ENCODE assay signal across 14 cellular contexts in the genomic region with DNA sequence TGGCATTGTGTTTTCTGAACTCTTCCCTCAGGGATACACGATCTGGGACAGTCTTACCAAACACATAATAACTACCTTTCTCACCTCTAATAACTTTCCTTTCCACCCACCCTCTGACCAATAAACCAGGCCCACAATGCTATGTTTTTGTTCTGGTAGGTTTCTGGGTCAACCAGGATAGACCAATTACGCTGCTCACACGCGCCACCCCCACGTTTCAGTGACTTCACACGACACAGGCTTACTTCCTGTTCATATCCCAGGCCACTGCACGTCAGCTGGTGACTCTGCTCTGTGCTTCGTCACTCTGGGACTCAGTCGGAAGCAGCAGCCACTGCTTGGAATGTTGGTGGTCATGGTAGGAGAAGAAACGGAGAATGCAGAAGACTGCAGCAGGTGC. TPM values are rescaled to one million over a fixed set of nuclear protein-coding genes. Genes with fewer than 3 reads are reported as not detected.
DNase-seq lines count a peak whose midpoint lies in the region; ATAC-seq, FAIRE-seq and TF ChIP-seq lines count a peak whose summit lies in the region.
"Had no signal": no experiment of that assay in that cellular context is flagged by ENCODE, and none has a peak within 500 bp of the region (broad histone marks: within the 10 kb centered on the region; RNA-seq: fewer than 3 reads in every experiment).

No MANE protein-coding gene starts in this region.

- whole genome bisulfite sequencing in endodermal cell (ENCODE audit: insufficient coverage in 1 of 2, insufficient read length in 1 of 2), 2 experiments: 93 to 100% methylated on average over 4 to 10 of the region's 10 CpGs

- H3K27me3 Mint-ChIP-seq in activated T-helper 1 cell treated with anti-CD3 and anti-CD28 coated beads, Interleukin-12 subunit alpha, Interleukin-12 subunit beta, Interleukin-2, Interleukin-4 antibody, amounts not matched to agents 30 ng/mL and 10 ng/mL and 1 ng/mL, durations not matched to agents 14 hours and 24 hours and 36 hours (ENCODE audit: insufficient read depth): peaks cover 2% of the 10 kb centered on the region
- H3K27me3 Mint-ChIP-seq in endodermal cell (ENCODE audit: insufficient read depth): peaks cover 46% of the 10 kb centered on the region

- no peaks in the 10 kb centered on the region for H3K36me3 Mint-ChIP-seq in activated T-helper 1 cell treated with anti-CD3 and anti-CD28 coated beads, Interleukin-12 subunit alpha, Interleukin-12 subunit beta, Interleukin-2, Interleukin-4 antibody, amounts not matched to agents 30 ng/mL and 10 ng/mL and 1 ng/mL, durations not matched to agents 14 hours and 24 hours and 36 hours (ENCODE audit: low read depth)
- H3K36me3 Mint-ChIP-seq in endodermal cell (ENCODE audit: low read depth): no peaks in the 10 kb centered on the region

- intact Hi-C loops in kidney (cut with DNase I): no loop called here
- intact Hi-C loops in activated T-helper 1 cell treated with anti-CD3 and anti-CD28 coated beads, Interleukin-12 subunit alpha, Interleukin-12 subunit beta, Interleukin-2, Interleukin-4 antibody, amounts not matched to agents 30 ng/mL and 10 ng/mL and 1 ng/mL, durations not matched to agents 14 hours and 24 hours and 36 hours (cut with micrococcal nuclease): no loop called here

- H3K4me3 ChIP-seq in kidney (ENCODE audit: low read length in 2 of 2) (no peak overlapping the region), endodermal cell (ENCODE audit: low read length) (no peak overlapping the region)
- H3K4me3 ChIP-seq: lower lobe of right lung, PC-9, right atrium auricular region had no signal

- FAIRE-seq in kidney (lab: Jason Lieb, UNC): no peak

- ATAC-seq in GM21360 (IDR thresholded peaks at IDR 0.05; ENCODE audit: unreplicated experiment): no peak
- ATAC-seq: lower lobe of right lung had no signal

- no peaks in the 10 kb centered on the region for H3K9me3 Mint-ChIP-seq in activated T-helper 1 cell treated with anti-CD3 and anti-CD28 coated beads, Interleukin-12 subunit alpha, Interleukin-12 subunit beta, Interleukin-2, Interleukin-4 antibody, amounts not matched to agents 30 ng/mL and 10 ng/mL and 1 ng/mL, durations not matched to agents 14 hours and 24 hours and 36 hours
- H3K9me3 Mint-ChIP-seq in endodermal cell: peaks cover 21% of the 10 kb centered on the region

- H3K9ac ChIP-seq in kidney (ENCODE audit: low read length in 2 of 2) (no peak overlapping the region), endodermal cell (ENCODE audit: extremely low read depth, low read length, poor library complexity, severe bottlenecking) (no peak overlapping the region)

- TF ChIP-seq CTCF in kidney (IDR thresholded peaks at IDR 0.05; ENCODE audit: borderline replicate concordance, extremely low read depth, insufficient read depth) (no peak), endodermal cell (conservative IDR thresholded peaks at IDR 0.05) (no peak)

- H3K4me3 Mint-ChIP-seq in activated T-helper 1 cell treated with anti-CD3 and anti-CD28 coated beads, Interleukin-12 subunit alpha, Interleukin-12 subunit beta, Interleukin-2, Interleukin-4 antibody, amounts not matched to agents 30 ng/mL and 10 ng/mL and 1 ng/mL, durations not matched to agents 14 hours and 24 hours and 36 hours: no peak overlapping the region
- H3K4me3 Mint-ChIP-seq in endodermal cell: no peak overlapping the region

- no peak overlapping the region for H3K27ac Mint-ChIP-seq in activated T-helper 1 cell treated with anti-CD3 and anti-CD28 coated beads, Interleukin-12 subunit alpha, Interleukin-12 subunit beta, Interleukin-2, Interleukin-4 antibody, amounts not matched to agents 30 ng/mL and 10 ng/mL and 1 ng/mL, durations not matched to agents 14 hours and 24 hours and 36 hours
- H3K27ac Mint-ChIP-seq in endodermal cell: no peak overlapping the region

- no peak overlapping the region for H3K27ac ChIP-seq in kidney (ENCODE audit: low read depth in 2 of 2, low read length in 2 of 2)
- H3K27ac ChIP-seq in endodermal cell (ENCODE audit: low read depth, low read length): no peak overlapping the region
- H3K27ac ChIP-seq: lower lobe of right lung, PC-9, right atrium auricular region had no signal

- H3K4me1 ChIP-seq in kidney (ENCODE audit: control insufficient read depth in 1 of 2, insufficient read depth in 1 of 2, low read depth in 1 of 2, low read length in 2 of 2): no peaks in the 10 kb centered on the region
- H3K4me1 ChIP-seq in endodermal cell (ENCODE audit: control insufficient read depth, insufficient read depth, low read length): no peaks in the 10 kb centered on the region
- H3K4me1 ChIP-seq: lower lobe of right lung, right atrium auricular region had no signal

- H3K4me1 Mint-ChIP-seq in activated T-helper 1 cell treated with anti-CD3 and anti-CD28 coated beads, Interleukin-12 subunit alpha, Interleukin-12 subunit beta, Interleukin-2, Interleukin-4 antibody, amounts not matched to agents 30 ng/mL and 10 ng/mL and 1 ng/mL, durations not matched to agents 14 hours and 24 hours and 36 hours (ENCODE audit: low read depth): peaks cover 5% of the 10 kb centered on the region
- H3K4me1 Mint-ChIP-seq in endodermal cell: peaks cover 6% of the 10 kb centered on the region

- H3K9me3 ChIP-seq in kidney (ENCODE audit: control insufficient read depth in 1 of 2, low read length in 2 of 2) (no peaks in the 10 kb centered on the region), endodermal cell (ENCODE audit: control insufficient read depth, low read length) (no peaks in the 10 kb centered on the region)
- H3K9me3 ChIP-seq: lower lobe of right lung, right atrium auricular region had no signal

- H3K36me3 ChIP-seq in kidney (ENCODE audit: control insufficient read depth in 1 of 2, insufficient read depth in 2 of 2, low read length in 2 of 2): no peaks in the 10 kb centered on the region
- no peaks in the 10 kb centered on the region for H3K36me3 ChIP-seq in endodermal cell (ENCODE audit: control insufficient read depth, insufficient read depth, low read length)
- H3K36me3 ChIP-seq: lower lobe of right lung, right atrium auricular region had no signal

- peaks cover 4% of the 10 kb centered on the region for H3K27me3 ChIP-seq in endodermal cell (ENCODE audit: control insufficient read depth, insufficient read depth, low read length, poor library complexity, severe bottlenecking)
- H3K27me3 ChIP-seq: right atrium auricular region had no signal

- DNase-seq in stimulated activated naive CD4-positive, alpha-beta T cell treated with Interleukin-2 at 50 U/mL for 16 hours (lab: John Stamatoyannopoulos, UW): peak; percentile 9
- no peak for DNase-seq in stimulated activated naive CD4-positive, alpha-beta T cell (lab: John Stamatoyannopoulos, UW)
- peak; percentile 12 for DNase-seq in T follicular helper cell (ENCODE audit: low read depth)
- DNase-seq in kidney: peak; percentile 67
- DNase-seq in activated T-helper 1 cell treated with anti-CD3 and anti-CD28 coated beads, Interleukin-12 subunit alpha, Interleukin-12 subunit beta, Interleukin-2, Interleukin-4 antibody, amounts not matched to agents 30 ng/mL and 10 ng/mL and 1 ng/mL, durations not matched to agents 14 hours and 24 hours and 36 hours (ENCODE audit: low spot score): no peak
- DNase-seq in NCI-H1436 treated with DMSO at 0.1 percent for 48 hours (lab: John Stamatoyannopoulos, UW): no peak
- no peak for DNase-seq in endodermal cell
- DNase-seq: lower lobe of right lung, NCI-H1694 treated with DMSO at 0.1 percent for 48 hours, PC-9 had no signal

RNA-seq across cellular contexts. Expression of gene KRTAP5-4, which starts 2.5 kb away (rescaled TPM):
- total RNA-seq in kidney (not detected), endodermal cell (not detected)
- polyA plus RNA-seq in kidney (ENCODE audit: insufficient read depth, low read depth, low replicate concordance): not detected
- total RNA-seq in activated T-helper 1 cell treated with anti-CD3 and anti-CD28 coated beads, Interleukin-12 subunit alpha, Interleukin-12 subunit beta, Interleukin-2, Interleukin-4 antibody, amounts not matched to agents 30 ng/mL and 10 ng/mL and 1 ng/mL, durations not matched to agents 14 hours and 24 hours and 36 hours: not detected in 2 replicates
- polyA plus RNA-seq in endodermal cell (2013, experiment 1 of 2): not detected
- polyA plus RNA-seq in endodermal cell (2013, experiment 2 of 2): not detected
- total RNA-seq: lower lobe of right lung, NCI-H460, PC-9, right atrium auricular region had no signal
- polyA plus RNA-seq: neural cell had no signal

RNA-seq across cellular contexts. Expression of gene KRTAP5-5, which starts 10.1 kb away (rescaled TPM):
- total RNA-seq in kidney (not detected), endodermal cell (not detected)
- not detected for polyA plus RNA-seq in kidney (ENCODE audit: insufficient read depth, low read depth, low replicate concordance)
- not detected in 2 replicates for total RNA-seq in activated T-helper 1 cell treated with anti-CD3 and anti-CD28 coated beads, Interleukin-12 subunit alpha, Interleukin-12 subunit beta, Interleukin-2, Interleukin-4 antibody, amounts not matched to agents 30 ng/mL and 10 ng/mL and 1 ng/mL, durations not matched to agents 14 hours and 24 hours and 36 hours
- polyA plus RNA-seq in endodermal cell (2013, experiment 1 of 2): not detected
- not detected for polyA plus RNA-seq in endodermal cell (2013, experiment 2 of 2)
- total RNA-seq: lower lobe of right lung, NCI-H460, PC-9, right atrium auricular region had no signal
- polyA plus RNA-seq: neural cell had no signal

RNA-seq across cellular contexts. Expression of gene KRTAP5-3, which starts 11.2 kb away (rescaled TPM):
- total RNA-seq in kidney (not detected), endodermal cell (not detected)
- polyA plus RNA-seq in kidney (ENCODE audit: insufficient read depth, low read depth, low replicate concordance): not detected
- not detected in 2 replicates for total RNA-seq in activated T-helper 1 cell treated with anti-CD3 and anti-CD28 coated beads, Interleukin-12 subunit alpha, Interleukin-12 subunit beta, Interleukin-2, Interleukin-4 antibody, amounts not matched to agents 30 ng/mL and 10 ng/mL and 1 ng/mL, durations not matched to agents 14 hours and 24 hours and 36 hours
- not detected for polyA plus RNA-seq in endodermal cell (2013, experiment 1 of 2)
- not detected for polyA plus RNA-seq in endodermal cell (2013, experiment 2 of 2)
- total RNA-seq: lower lobe of right lung, NCI-H460, PC-9, right atrium auricular region had no signal
- polyA plus RNA-seq: neural cell had no signal

RNA-seq across cellular contexts. Expression of gene KRTAP5-2, which starts 21.4 kb away (rescaled TPM):
- total RNA-seq in kidney: not detected
- not detected for polyA plus RNA-seq in kidney (ENCODE audit: insufficient read depth, low read depth, low replicate concordance)
- not detected in 2 replicates for total RNA-seq in activated T-helper 1 cell treated with anti-CD3 and anti-CD28 coated beads, Interleukin-12 subunit alpha, Interleukin-12 subunit beta, Interleukin-2, Interleukin-4 antibody, amounts not matched to agents 30 ng/mL and 10 ng/mL and 1 ng/mL, durations not matched to agents 14 hours and 24 hours and 36 hours
- total RNA-seq in endodermal cell: not detected
- not detected for polyA plus RNA-seq in endodermal cell (2013, experiment 1 of 2)
- not detected for polyA plus RNA-seq in endodermal cell (2013, experiment 2 of 2)
- total RNA-seq: lower lobe of right lung, NCI-H460, PC-9, right atrium auricular region had no signal
- polyA plus RNA-seq: neural cell had no signal

RNA-seq across cellular contexts. Expression of gene KRTAP5-1, which starts 34.4 kb away (rescaled TPM):
- total RNA-seq in kidney: not detected
- polyA plus RNA-seq in kidney (ENCODE audit: insufficient read depth, low read depth, low replicate concordance): not detected
- not detected in 2 replicates for total RNA-seq in activated T-helper 1 cell treated with anti-CD3 and anti-CD28 coated beads, Interleukin-12 subunit alpha, Interleukin-12 subunit beta, Interleukin-2, Interleukin-4 antibody, amounts not matched to agents 30 ng/mL and 10 ng/mL and 1 ng/mL, durations not matched to agents 14 hours and 24 hours and 36 hours
- not detected for total RNA-seq in endodermal cell
- not detected for polyA plus RNA-seq in endodermal cell (2013, experiment 1 of 2)
- not detected for polyA plus RNA-seq in endodermal cell (2013, experiment 2 of 2)
- total RNA-seq: lower lobe of right lung, NCI-H460, PC-9, right atrium auricular region had no signal
- polyA plus RNA-seq: neural cell had no signal

Comparison
In these comparisons a context has a peak if more than half of its experiments do, and no peak if none do; other contexts are left out.
1. DNase-seq: peak in stimulated activated naive CD4-positive, alpha-beta T cell treated with Interleukin-2 at 50 U/mL for 16 hours (single experiment), T follicular helper cell (single experiment) and kidney (single experiment); none in stimulated activated naive CD4-positive, alpha-beta T cell (0 of 6), activated T-helper 1 cell treated with anti-CD3 and anti-CD28 coated beads, Interleukin-12 subunit alpha, Interleukin-12 subunit beta, Interleukin-2, Interleukin-4 antibody, amounts not matched to agents 30 ng/mL and 10 ng/mL and 1 ng/mL, durations not matched to agents 14 hours and 24 hours and 36 hours (single experiment), NCI-H1436 treated with DMSO at 0.1 percent for 48 hours (single experiment) and endodermal cell (single experiment).